Comparison of ENCODE assay signal across 9 cellular contexts in the genomic region with DNA sequence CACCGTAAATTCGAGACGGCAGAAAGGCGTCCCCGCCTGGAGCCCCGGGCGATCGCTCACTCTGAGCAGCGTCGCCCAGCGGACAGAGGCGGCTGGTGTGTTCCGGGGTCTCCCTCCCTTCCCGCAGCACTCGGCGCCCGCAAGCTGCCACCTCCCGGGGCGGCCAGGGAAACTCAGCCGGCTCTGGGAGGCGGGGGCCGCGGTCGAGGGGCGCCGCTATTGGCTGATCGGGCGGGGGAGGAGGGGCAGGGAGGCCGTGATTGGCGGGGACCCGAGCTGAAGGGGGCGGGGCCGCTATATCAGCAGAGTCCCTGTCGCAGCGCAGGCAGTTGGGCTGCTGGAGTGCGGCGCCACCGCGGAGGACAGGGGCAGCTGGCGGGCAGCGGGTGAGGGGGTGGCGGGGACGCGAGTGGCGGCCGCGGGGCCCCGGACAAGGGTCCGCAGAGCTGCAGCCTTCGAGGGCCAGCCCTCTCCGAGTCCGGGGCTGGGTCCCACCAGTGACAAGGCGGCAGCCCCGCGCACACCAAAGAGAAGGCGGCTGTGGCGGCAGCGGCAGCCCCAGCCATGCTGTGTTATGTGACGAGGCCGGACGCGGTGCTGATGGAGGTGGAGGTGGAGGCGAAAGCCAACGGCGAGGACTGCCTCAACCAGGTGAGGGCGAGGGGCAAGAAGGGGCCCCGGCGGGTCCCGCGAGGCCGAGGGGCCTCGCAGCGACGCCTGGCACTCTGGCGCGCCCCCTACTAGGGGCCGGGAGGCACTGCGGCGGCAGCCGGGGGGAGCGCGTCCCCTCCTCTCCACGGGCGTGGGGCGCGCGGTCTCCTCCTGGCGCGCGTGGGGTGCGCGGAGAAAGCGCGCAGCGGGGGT. TPM values are rescaled to one million over a fixed set of nuclear protein-coding genes. Genes with fewer than 3 reads are reported as not detected.
A peak's percentile ranks its signal among the peaks of the same experiment; 100 is the strongest.
DNase-seq lines count a peak whose midpoint lies in the region; ATAC-seq, FAIRE-seq and TF ChIP-seq lines count a peak whose summit lies in the region.
"Had no signal": no experiment of that assay in that cellular context is flagged by ENCODE, and none has a peak within 500 bp of the region (broad histone marks: within the 10 kb centered on the region; RNA-seq: fewer than 3 reads in every experiment).

A gene (plus strand): TSS at position 328 of the 864 bp plus-strand sequence. CDS start 237 bp downstream, at position 565.

- FAIRE-seq in kidney (lab: Jason Lieb, UNC), result no peak
- FAIRE-seq: islet of Langerhans had no signal

- H3K9me3 ChIP-seq in BE2C, result no peaks in the 10 kb centered on the region
- no peaks in the 10 kb centered on the region for H3K9me3 ChIP-seq in kidney (ENCODE audit: control insufficient read depth in 1 of 2, low read length in 2 of 2)

- intact Hi-C loops in kidney (cut with DNase I), result no loop called here

- H3K4me1 ChIP-seq in BE2C (peaks cover 7% of the 10 kb centered on the region; the same call in 1 of the 2 replicates), kidney (ENCODE audit: control insufficient read depth in 1 of 2, insufficient read depth in 1 of 2, low read depth in 1 of 2, low read length in 2 of 2) (peaks cover 0 to 13% of the 10 kb centered on the region in 2 donors)

- H3K9ac ChIP-seq in kidney (ENCODE audit: low read length in 2 of 2), result peak within 1 kb of the TSS; percentile 72 to 91

- TF ChIP-seq CTCF in BE2C (IDR thresholded peaks at IDR 0.05; ENCODE audit: low read depth, low read length) (peak; percentile 74), kidney (IDR thresholded peaks at IDR 0.05; ENCODE audit: borderline replicate concordance, extremely low read depth, insufficient read depth) (peak; percentile 83)

- peak within 1 kb of the TSS; percentile 96 to 97 for H3K27ac ChIP-seq in kidney (ENCODE audit: low read depth in 2 of 2, low read length in 2 of 2)

- ATAC-seq in HG03432 (IDR thresholded peaks at IDR 0.05; ENCODE audit: unreplicated experiment), result peak; percentile 83

- H3K4me3 ChIP-seq in BE2C (ENCODE audit: low read depth, low read length) (peak within 1 kb of the TSS; percentile 81), kidney (ENCODE audit: low read length in 2 of 2) (peak within 1 kb of the TSS; percentile 74 to 95)

- H3K27me3 ChIP-seq in BE2C, result no peaks in the 10 kb centered on the region

- no peaks in the 10 kb centered on the region for H3K36me3 ChIP-seq in BE2C
- no peaks in the 10 kb centered on the region for H3K36me3 ChIP-seq in kidney (ENCODE audit: control insufficient read depth in 1 of 2, insufficient read depth in 2 of 2, low read length in 2 of 2)

- DNase-seq in BE2C, result peak; percentile 99
- DNase-seq in NCI-H460 (ENCODE audit: extremely low read depth, low read depth), result peak; percentile 93
- peak; percentile 96 for DNase-seq in activated CD4-positive, CD25-positive, alpha-beta regulatory T cell treated with anti-CD3 and anti-CD28 coated beads, Interleukin-2, amount 50 U/mL, for 72 hours
- peak; percentile 42 to 89 for DNase-seq in cerebellar nuclear complex (lab: John Stamatoyannopoulos, UW)
- peak; percentile 99 for DNase-seq in kidney
- DNase-seq in stimulated activated CD4-positive, alpha-beta T cell treated with anti-CD3 and anti-CD28 coated beads, Interleukin-15, amount 100 ng/mL, for 1 hour (ENCODE audit: low read depth in 1 of 2, low spot score in 1 of 2), result peak; percentile 96 to 97

- TF ChIP-seq POLR2A in GM19193 (IDR thresholded peaks at IDR 0.05; ENCODE audit: extremely low read depth, insufficient read depth, insufficient read length), result peak; percentile 99

RNA-seq across cellular contexts. Expression of the gene that starts here (rescaled TPM):
- 18.5 TPM for polyA plus RNA-seq in BE2C (2012; ENCODE audit: insufficient read depth, insufficient read length, low read depth)
- total RNA-seq in NCI-H460 (2014; rRNA removed; shearing (Covaris generic)), result 8.7 and 9.5 TPM in 2 replicates
- 12.7 and 15.7 TPM in 2 replicates for polyA plus RNA-seq in NCI-H460 (2014; cell fraction: nucleus; rRNA removed)
- 52.8 TPM for total RNA-seq in kidney
- polyA plus RNA-seq in kidney (ENCODE audit: insufficient read depth, low read depth, low replicate concordance), result 27.1 TPM

Comparison
In these comparisons a context has a peak if more than half of its experiments do, and no peak if none do; other contexts are left out.
1. Peak in every context shown above with its lines: DNase-seq, ATAC-seq, H3K4me3 ChIP-seq and H3K27ac ChIP-seq.